Comparison of ENCODE assay signal across 28 cellular contexts in genomic region chr4:72305620-72306019, GRCh38.
"Had no signal": no experiment of that assay in that cellular context is flagged by ENCODE, and none has a peak within 500 bp of the region (broad histone marks: within the 10 kb centered on the region; RNA-seq: fewer than 3 reads in every experiment).

No MANE protein-coding gene starts in this region.

- H3K9me3 Mint-ChIP-seq: dendritic cell treated with granulocyte-macrophage colony-stimulating factor and Interleukin-4, amounts not matched to agents 40 ng/mL and 50 ng/mL, for 4 days; effector memory CD8-positive, alpha-beta T cell; endodermal cell had no signal

- H3K36me3 ChIP-seq: colonic mucosa, esophagus muscularis mucosa, esophagus squamous epithelium, gastrocnemius medialis, gastroesophageal sphincter, heart left ventricle, heart right ventricle had no signal

- H3K4me1 ChIP-seq: colonic mucosa, esophagus muscularis mucosa, esophagus squamous epithelium, gastrocnemius medialis, gastroesophageal sphincter, heart left ventricle, heart right ventricle had no signal

- FAIRE-seq: colon, endometrium, frontal cortex had no signal

- H3K4me3 ChIP-seq: colonic mucosa, coronary artery, dorsolateral prefrontal cortex, esophagus muscularis mucosa, esophagus squamous epithelium, gastrocnemius medialis, gastroesophageal sphincter, heart left ventricle, heart right ventricle had no signal

- H3K27ac ChIP-seq: colonic mucosa, coronary artery, dorsolateral prefrontal cortex, epithelial cell of prostate, esophagus muscularis mucosa, esophagus squamous epithelium, foreskin keratinocyte, gastrocnemius medialis, gastroesophageal sphincter, heart left ventricle, heart right ventricle had no signal

- H3K27me3 ChIP-seq: colonic mucosa, dorsolateral prefrontal cortex, esophagus muscularis mucosa, esophagus squamous epithelium, foreskin keratinocyte, gastrocnemius medialis, gastroesophageal sphincter, heart right ventricle had no signal

- H3K27ac Mint-ChIP-seq: dendritic cell treated with granulocyte-macrophage colony-stimulating factor and Interleukin-4, amounts not matched to agents 40 ng/mL and 50 ng/mL, for 4 days; effector memory CD8-positive, alpha-beta T cell; endodermal cell had no signal

- ATAC-seq: effector memory CD8-positive, alpha-beta T cell; esophagus mucosa; foreskin keratinocyte; gastrocnemius medialis; gastroesophageal sphincter; heart left ventricle; heart right ventricle had no signal

- DNase-seq: colonic mucosa; cortex of kidney; dermis blood vessel endothelial cell; dorsolateral prefrontal cortex; effector CD4-positive, alpha-beta T cell; effector CD8-positive, alpha-beta T cell; effector memory CD4-positive, alpha-beta T cell; effector memory CD8-positive, alpha-beta T cell; endodermal cell; erythroblast; esophagus squamous epithelium; foreskin fibroblast; foreskin keratinocyte; foreskin melanocyte; gastrocnemius medialis; glutamatergic neuron; head of caudate nucleus; heart left ventricle; heart right ventricle had no signal

- H3K9me3 ChIP-seq: colonic mucosa, esophagus muscularis mucosa, esophagus squamous epithelium, gastrocnemius medialis, gastroesophageal sphincter, heart left ventricle, heart right ventricle had no signal
